In the genomic region with DNA sequence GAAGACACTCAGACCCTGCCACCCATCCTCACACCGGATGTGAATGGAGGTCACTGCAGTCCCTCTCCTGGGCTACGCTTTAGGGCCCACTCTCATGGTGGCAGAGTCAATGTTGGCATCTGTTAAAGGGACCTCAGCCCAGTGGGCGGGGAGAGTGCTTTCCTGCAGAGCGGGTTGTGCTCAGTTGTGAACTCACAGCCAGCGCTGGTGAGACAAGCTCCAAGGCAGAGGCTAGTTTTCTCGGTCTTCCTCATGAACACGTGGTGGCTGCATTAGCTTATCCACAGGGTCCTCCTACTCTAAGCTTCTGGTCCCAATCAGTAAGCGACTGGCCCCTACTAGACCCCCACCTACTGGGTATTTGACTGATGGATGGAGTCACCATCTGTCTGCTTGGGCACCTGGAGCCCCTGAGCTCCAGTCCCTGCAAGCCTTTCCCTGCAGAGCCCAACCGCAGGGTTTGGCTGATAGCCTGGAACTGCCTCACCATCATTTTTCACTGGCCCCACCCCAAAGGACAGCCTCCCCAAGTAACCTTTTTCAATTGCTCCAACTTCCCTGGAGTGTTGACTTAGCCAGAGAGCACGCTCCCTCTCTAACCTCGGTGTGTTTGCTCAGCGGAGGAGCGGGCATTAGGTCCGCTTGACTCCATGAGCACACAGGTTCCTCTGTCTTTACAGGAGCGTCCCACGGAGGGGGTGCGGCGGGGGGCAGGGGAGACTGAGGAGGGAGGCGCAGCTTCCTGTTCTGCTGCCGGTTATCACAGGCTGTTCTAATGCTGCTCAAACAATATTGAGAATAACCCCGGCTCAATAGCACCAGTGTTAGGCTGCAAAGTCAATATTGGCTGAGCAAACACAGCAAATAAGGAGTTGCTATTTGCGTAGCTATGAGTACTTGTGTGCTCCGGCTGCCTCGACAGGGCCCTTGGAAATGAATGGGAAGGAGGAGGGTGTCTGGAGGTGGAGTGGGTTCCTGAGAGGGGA, we compare ENCODE assay signal across 9 cellular contexts.
DNase-seq lines count a peak whose midpoint lies in the region; ATAC-seq and TF ChIP-seq lines count a peak whose summit lies in the region.
"Had no signal": no experiment of that assay in that cellular context is flagged by ENCODE, and none has a peak within 500 bp of the region (broad histone marks: within the 10 kb centered on the region; RNA-seq: fewer than 3 reads in every experiment).

No MANE protein-coding gene starts in this region.

- H3F3A ChIP-seq in neural progenitor cell (ENCODE audit: low read depth): no peaks in the 10 kb centered on the region

- no peak overlapping the region for H2AFZ ChIP-seq in neural progenitor cell (replicated peaks)

- no peaks in the 10 kb centered on the region for H3K79me2 ChIP-seq in neural progenitor cell (ENCODE audit: low read depth)

- H4K20me1 ChIP-seq in neural progenitor cell (ENCODE audit: low read depth): no peaks in the 10 kb centered on the region

- H3K27me3 ChIP-seq in colonic mucosa: peaks cover 5% of the 10 kb centered on the region
- no peaks in the 10 kb centered on the region for H3K27me3 ChIP-seq in neural progenitor cell

- no peak overlapping the region for H3K4me3 ChIP-seq in colonic mucosa
- H3K4me3 ChIP-seq in neural progenitor cell: no peak overlapping the region

- intact Hi-C loops in colonic mucosa (cut with DNase I): loop anchor here (10.0 kb wide), 1 partner anchor 491 kb away; no protein-coding TSS in a partner anchor

- TF ChIP-seq CTCF in colonic mucosa (IDR thresholded peaks at IDR 0.05) (no peak), neural progenitor cell (IDR thresholded peaks at IDR 0.05) (no peak)

- H3K27ac ChIP-seq in colonic mucosa (peak overlapping the region; percentile 26), neural progenitor cell (no peak overlapping the region)
- H3K27ac ChIP-seq: neutrophil had no signal

- no peaks in the 10 kb centered on the region for H3K9me3 Mint-ChIP-seq in neural progenitor cell
- H3K9me3 Mint-ChIP-seq in natural killer cell treated with Interleukin-12 subunit alpha and Interleukin-12 subunit beta and Interleukin-15 and Interleukin-18, amount 100 ng/mL, for 72 hours: no peaks in the 10 kb centered on the region

- H3K4me1 ChIP-seq in colonic mucosa (peaks cover 21% of the 10 kb centered on the region), neural progenitor cell (peaks cover 6% of the 10 kb centered on the region)

- H3K4me1 Mint-ChIP-seq in neural progenitor cell: peaks cover 21% of the 10 kb centered on the region
- no peaks in the 10 kb centered on the region for H3K4me1 Mint-ChIP-seq in natural killer cell treated with Interleukin-12 subunit alpha and Interleukin-12 subunit beta and Interleukin-15 and Interleukin-18, amount 100 ng/mL, for 72 hours (ENCODE audit: low read depth in 2 of 2)

- peak overlapping the region; percentile 46 for H3K27ac Mint-ChIP-seq in neural progenitor cell
- H3K27ac Mint-ChIP-seq in natural killer cell treated with Interleukin-12 subunit alpha and Interleukin-12 subunit beta and Interleukin-15 and Interleukin-18, amount 100 ng/mL, for 72 hours: no peak overlapping the region

- H3K4me3 Mint-ChIP-seq in neural progenitor cell: no peak overlapping the region
- no peak overlapping the region for H3K4me3 Mint-ChIP-seq in natural killer cell treated with Interleukin-12 subunit alpha and Interleukin-12 subunit beta and Interleukin-15 and Interleukin-18, amount 100 ng/mL, for 72 hours

- H3K4me2 ChIP-seq in neural progenitor cell: no peak overlapping the region

- no peaks in the 10 kb centered on the region for H3K36me3 Mint-ChIP-seq in neural progenitor cell
- H3K36me3 Mint-ChIP-seq in natural killer cell treated with Interleukin-12 subunit alpha and Interleukin-12 subunit beta and Interleukin-15 and Interleukin-18, amount 100 ng/mL, for 72 hours: no peaks in the 10 kb centered on the region

- H3K9ac ChIP-seq in colonic mucosa (ENCODE audit: low read depth in 2 of 2, low read length in 2 of 2) (peak overlapping the region in 1 of 2 donors; percentile 53), neural progenitor cell (no peak overlapping the region)

- DNase-seq in DMS79 (lab: John Stamatoyannopoulos, UW): peak; percentile 95
- DNase-seq in NCI-H2227 (lab: John Stamatoyannopoulos, UW; ENCODE audit: unreplicated experiment): peak; percentile 51
- DNase-seq in colonic mucosa: peak; percentile 95
- DNase-seq in neural progenitor cell (ENCODE audit: low spot score): no peak
- DNase-seq in natural killer cell treated with Interleukin-12 subunit alpha and Interleukin-12 subunit beta and Interleukin-15 and Interleukin-18, amount 100 ng/mL, for 72 hours (ENCODE audit: low spot score): no peak
- no peak for DNase-seq in stimulated activated naive CD4-positive, alpha-beta T cell (lab: John Stamatoyannopoulos, UW)

- no peaks in the 10 kb centered on the region for H3K36me3 ChIP-seq in colonic mucosa
- H3K36me3 ChIP-seq in neural progenitor cell: no peaks in the 10 kb centered on the region
- H3K36me3 ChIP-seq: neutrophil had no signal

- peaks cover 9% of the 10 kb centered on the region for H3K27me3 Mint-ChIP-seq in neural progenitor cell (ENCODE audit: insufficient read depth, low read depth)
- H3K27me3 Mint-ChIP-seq in natural killer cell treated with Interleukin-12 subunit alpha and Interleukin-12 subunit beta and Interleukin-15 and Interleukin-18, amount 100 ng/mL, for 72 hours: peaks cover 18 to 25% of the 10 kb centered on the region in 2 donors

- H3K9me3 ChIP-seq in colonic mucosa (no peaks in the 10 kb centered on the region), neural progenitor cell (ENCODE audit: low read depth) (no peaks in the 10 kb centered on the region)
- H3K9me3 ChIP-seq: neutrophil had no signal

- ATAC-seq in GM21381 (IDR thresholded peaks at IDR 0.05; ENCODE audit: unreplicated experiment) (no peak), HG02970 (IDR thresholded peaks at IDR 0.05; ENCODE audit: low FRiP score, unreplicated experiment) (no peak)
- no peak for ATAC-seq in natural killer cell treated with Interleukin-12 subunit alpha and Interleukin-12 subunit beta and Interleukin-15 and Interleukin-18, amount 100 ng/mL, for 72 hours

Comparison
In these comparisons a context has a peak if more than half of its experiments do, and no peak if none do; other contexts are left out.
1. DNase-seq: peak in DMS79 (single experiment), NCI-H2227 (single experiment) and colonic mucosa (single experiment); none in neural progenitor cell (single experiment), natural killer cell treated with Interleukin-12 subunit alpha and Interleukin-12 subunit beta and Interleukin-15 and Interleukin-18, amount 100 ng/mL, for 72 hours (single experiment) and stimulated activated naive CD4-positive, alpha-beta T cell (0 of 6).